ENCODE assay signal across 1 cellular context in the genomic region with DNA sequence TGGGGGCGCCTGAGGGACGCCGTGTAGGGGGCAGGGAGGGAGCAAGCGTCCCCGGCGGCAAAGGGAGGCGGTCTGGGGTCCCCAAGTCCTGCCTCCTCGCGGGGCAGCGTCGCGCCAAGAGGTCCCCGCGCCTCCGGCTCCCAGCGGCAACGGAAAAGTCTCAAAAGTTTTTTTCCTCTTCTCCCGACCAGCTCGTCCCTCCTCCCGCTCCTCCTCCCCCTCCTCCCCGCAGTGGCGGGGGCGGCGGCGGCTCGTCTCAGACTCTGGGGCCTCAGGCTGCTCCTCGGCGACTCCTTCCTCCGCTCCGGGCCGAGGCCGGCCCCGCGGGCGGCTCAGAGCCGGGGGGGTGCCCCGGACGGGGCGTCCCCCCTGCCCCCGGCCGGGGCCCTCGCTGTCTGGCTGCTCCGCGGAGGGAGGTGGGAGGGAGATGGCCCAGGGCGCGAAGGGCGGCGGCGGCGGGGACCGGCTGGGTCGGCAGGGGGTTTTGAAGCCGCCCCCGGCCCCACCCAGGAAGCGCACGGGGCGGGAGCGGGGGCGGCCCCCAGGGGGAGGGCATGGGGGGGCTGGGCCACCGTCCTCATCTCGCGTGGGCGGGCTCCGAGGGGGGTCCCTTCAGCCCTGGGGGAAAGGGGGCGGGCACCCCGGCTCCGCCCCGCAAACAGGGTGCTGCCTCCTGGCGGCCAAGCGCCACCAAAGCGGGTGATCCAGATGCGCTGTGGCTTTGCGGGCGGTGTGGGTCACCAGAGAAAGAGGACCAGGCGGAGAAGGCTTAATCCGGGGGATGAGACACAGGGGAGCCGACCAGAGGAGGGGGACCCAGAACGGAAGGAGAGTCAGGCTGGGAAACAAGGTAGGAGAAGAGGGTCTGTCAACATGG.
TF ChIP-seq lines count a peak whose summit lies in the region.

A gene (minus strand): TSS at position 457 of the 877 bp plus-strand sequence. CDS start 878 bp downstream, outside the sequence.

TF ChIP-seq in K562, 482 proteins besides CTCF, POLR2A, EP300 and RAD21 (continued from another document and continues in another):
- TF ChIP-seq, protein P1, sequence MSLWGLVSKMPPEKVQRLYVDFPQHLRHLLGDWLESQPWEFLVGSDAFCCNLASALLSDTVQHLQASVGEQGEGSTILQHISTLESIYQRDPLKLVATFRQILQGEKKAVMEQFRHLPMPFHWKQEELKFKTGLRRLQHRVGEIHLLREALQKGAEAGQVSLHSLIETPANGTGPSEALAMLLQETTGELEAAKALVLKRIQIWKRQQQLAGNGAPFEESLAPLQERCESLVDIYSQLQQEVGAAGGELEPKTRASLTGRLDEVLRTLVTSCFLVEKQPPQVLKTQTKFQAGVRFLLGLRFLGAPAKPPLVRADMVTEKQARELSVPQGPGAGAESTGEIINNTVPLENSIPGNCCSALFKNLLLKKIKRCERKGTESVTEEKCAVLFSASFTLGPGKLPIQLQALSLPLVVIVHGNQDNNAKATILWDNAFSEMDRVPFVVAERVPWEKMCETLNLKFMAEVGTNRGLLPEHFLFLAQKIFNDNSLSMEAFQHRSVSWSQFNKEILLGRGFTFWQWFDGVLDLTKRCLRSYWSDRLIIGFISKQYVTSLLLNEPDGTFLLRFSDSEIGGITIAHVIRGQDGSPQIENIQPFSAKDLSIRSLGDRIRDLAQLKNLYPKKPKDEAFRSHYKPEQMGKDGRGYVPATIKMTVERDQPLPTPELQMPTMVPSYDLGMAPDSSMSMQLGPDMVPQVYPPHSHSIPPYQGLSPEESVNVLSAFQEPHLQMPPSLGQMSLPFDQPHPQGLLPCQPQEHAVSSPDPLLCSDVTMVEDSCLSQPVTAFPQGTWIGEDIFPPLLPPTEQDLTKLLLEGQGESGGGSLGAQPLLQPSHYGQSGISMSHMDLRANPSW (CRISPR knock-in tag; IDR thresholded peaks at IDR 0.05): no peak
- TF ChIP-seq ELF1 (tag; IDR thresholded peaks at IDR 0.05) (peak; percentile 71), RUNX1 (IDR thresholded peaks at IDR 0.05; ENCODE audit: low read depth) (no peak), MBD2 (IDR thresholded peaks at IDR 0.05; ENCODE audit: borderline replicate concordance, low read depth) (no peak), SIX5 (IDR thresholded peaks at IDR 0.05; ENCODE audit: borderline replicate concordance in 1 of 2, insufficient read depth in 1 of 2, low read depth in 1 of 2, low read length in 2 of 2) (no peak), MIER1 (IDR thresholded peaks at IDR 0.05; ENCODE audit: low read depth) (no peak), ZSCAN29 (IDR thresholded peaks at IDR 0.05) (no peak), LEF1 (IDR thresholded peaks at IDR 0.05) (no peak), POLR2AphosphoS2 (IDR thresholded peaks at IDR 0.05; ENCODE audit: low read length) (no peak), BDP1 (IDR thresholded peaks at IDR 0.05; ENCODE audit: insufficient read depth, insufficient read length) (no peak), POLR2G (IDR thresholded peaks at IDR 0.05; ENCODE audit: low read depth, low read length) (peak; percentile 92), MCM2 (IDR thresholded peaks at IDR 0.05; ENCODE audit: low read depth) (peak; percentile 93), PTRF (tag; IDR thresholded peaks at IDR 0.05) (no peak), FOXJ3 (CRISPR knock-in tag; IDR thresholded peaks at IDR 0.05) (no peak), ETV5 (CRISPR knock-in tag; IDR thresholded peaks at IDR 0.05; ENCODE audit: low read depth) (peak; percentile 76), WHSC1 (IDR thresholded peaks at IDR 0.05; ENCODE audit: low read length) (no peak), POLR3G (IDR thresholded peaks at IDR 0.05; ENCODE audit: extremely low read depth, insufficient read length, insufficient replicate concordance) (no peak), SREBF2 (CRISPR knock-in tag; IDR thresholded peaks at IDR 0.05) (no peak), MED1 (CRISPR knock-in tag; IDR thresholded peaks at IDR 0.05; ENCODE audit: borderline replicate concordance) (no peak), CEBPG (CRISPR knock-in tag; IDR thresholded peaks at IDR 0.05) (no peak), CEBPG (tag; conservative IDR thresholded peaks at IDR 0.05 in 1 of 2, IDR thresholded peaks at IDR 0.05 in 1 of 2) (no peak), GTF2A2 (tag; IDR thresholded peaks at IDR 0.05) (no peak), ZNF584 (CRISPR knock-in tag; IDR thresholded peaks at IDR 0.05; ENCODE audit: low read depth) (no peak), NR1H2 (CRISPR knock-in tag; IDR thresholded peaks at IDR 0.05) (no peak), EZH2 (IDR thresholded peaks at IDR 0.05; ENCODE audit: borderline replicate concordance, low read depth, low read length) (no peak), SETDB1 (IDR thresholded peaks at IDR 0.05; ENCODE audit: low read length) (no peak), SRSF7 (optimal IDR thresholded peaks at IDR 0.05; ENCODE audit: low read depth, low read length) (no peak), PURB (CRISPR knock-in tag; IDR thresholded peaks at IDR 0.05; ENCODE audit: low read depth) (no peak), MTF1 (CRISPR knock-in tag; IDR thresholded peaks at IDR 0.05; ENCODE audit: borderline replicate concordance) (no peak), TCF7 (IDR thresholded peaks at IDR 0.05; ENCODE audit: borderline replicate concordance) (no peak), TEAD1 (CRISPR knock-in tag; IDR thresholded peaks at IDR 0.05) (0 out of 4 replicates have a peak, but pooled peaks of 1 of the 2 experiments have one; percentile 22), RFX5 (IDR thresholded peaks at IDR 0.05; ENCODE audit: low read depth, low read length) (no peak), SOX6 (IDR thresholded peaks at IDR 0.05) (peak; percentile 26; the same call in 1 of the 2 replicates), DACH1 (IDR thresholded peaks at IDR 0.05; ENCODE audit: partially characterized antibody) (no peak), OTX1 (CRISPR knock-in tag; IDR thresholded peaks at IDR 0.05) (peak; percentile 63; the same call in 1 of the 2 replicates), MYBL2 (IDR thresholded peaks at IDR 0.05; ENCODE audit: low read depth) (no peak), MYBL2 (CRISPR knock-in tag; IDR thresholded peaks at IDR 0.05; ENCODE audit: borderline replicate concordance) (no peak), ZNF764 (CRISPR knock-in tag; IDR thresholded peaks at IDR 0.05; ENCODE audit: low read depth) (no peak), HMG20B (CRISPR knock-in tag; IDR thresholded peaks at IDR 0.05) (no peak), FOXK1 (CRISPR knock-in tag; IDR thresholded peaks at IDR 0.05; ENCODE audit: borderline replicate concordance) (no peak), ESRRB (CRISPR knock-in tag; IDR thresholded peaks at IDR 0.05; ENCODE audit: borderline replicate concordance) (no peak), SRSF1 (IDR thresholded peaks at IDR 0.05; ENCODE audit: low read depth, low read length) (0 out of 2 replicates have a peak, but pooled peaks have one; percentile 74), HDGF (IDR thresholded peaks at IDR 0.05) (peak; percentile 77; the same call in 1 of the 2 replicates), PRPF4 (IDR thresholded peaks at IDR 0.05; ENCODE audit: insufficient read depth, low read depth, low read length, poor library complexity, severe bottlenecking) (no peak), ZNF197 (CRISPR knock-in tag; IDR thresholded peaks at IDR 0.05; ENCODE audit: low read depth) (no peak), CSDE1 (IDR thresholded peaks at IDR 0.05) (no peak)
- TF ChIP-seq, protein P2, sequence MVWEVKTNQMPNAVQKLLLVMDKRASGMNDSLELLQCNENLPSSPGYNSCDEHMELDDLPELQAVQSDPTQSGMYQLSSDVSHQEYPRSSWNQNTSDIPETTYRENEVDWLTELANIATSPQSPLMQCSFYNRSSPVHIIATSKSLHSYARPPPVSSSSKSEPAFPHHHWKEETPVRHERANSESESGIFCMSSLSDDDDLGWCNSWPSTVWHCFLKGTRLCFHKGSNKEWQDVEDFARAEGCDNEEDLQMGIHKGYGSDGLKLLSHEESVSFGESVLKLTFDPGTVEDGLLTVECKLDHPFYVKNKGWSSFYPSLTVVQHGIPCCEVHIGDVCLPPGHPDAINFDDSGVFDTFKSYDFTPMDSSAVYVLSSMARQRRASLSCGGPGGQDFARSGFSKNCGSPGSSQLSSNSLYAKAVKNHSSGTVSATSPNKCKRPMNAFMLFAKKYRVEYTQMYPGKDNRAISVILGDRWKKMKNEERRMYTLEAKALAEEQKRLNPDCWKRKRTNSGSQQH (CRISPR knock-in tag; IDR thresholded peaks at IDR 0.05): peak; percentile 63; the same call in 1 of the 2 replicates
- TF ChIP-seq, protein P3, sequence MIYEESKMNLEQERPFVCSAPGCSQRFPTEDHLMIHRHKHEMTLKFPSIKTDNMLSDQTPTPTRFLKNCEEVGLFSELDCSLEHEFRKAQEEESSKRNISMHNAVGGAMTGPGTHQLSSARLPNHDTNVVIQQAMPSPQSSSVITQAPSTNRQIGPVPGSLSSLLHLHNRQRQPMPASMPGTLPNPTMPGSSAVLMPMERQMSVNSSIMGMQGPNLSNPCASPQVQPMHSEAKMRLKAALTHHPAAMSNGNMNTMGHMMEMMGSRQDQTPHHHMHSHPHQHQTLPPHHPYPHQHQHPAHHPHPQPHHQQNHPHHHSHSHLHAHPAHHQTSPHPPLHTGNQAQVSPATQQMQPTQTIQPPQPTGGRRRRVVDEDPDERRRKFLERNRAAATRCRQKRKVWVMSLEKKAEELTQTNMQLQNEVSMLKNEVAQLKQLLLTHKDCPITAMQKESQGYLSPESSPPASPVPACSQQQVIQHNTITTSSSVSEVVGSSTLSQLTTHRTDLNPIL (CRISPR knock-in tag; IDR thresholded peaks at IDR 0.05): no peak
- TF ChIP-seq, protein P4, sequence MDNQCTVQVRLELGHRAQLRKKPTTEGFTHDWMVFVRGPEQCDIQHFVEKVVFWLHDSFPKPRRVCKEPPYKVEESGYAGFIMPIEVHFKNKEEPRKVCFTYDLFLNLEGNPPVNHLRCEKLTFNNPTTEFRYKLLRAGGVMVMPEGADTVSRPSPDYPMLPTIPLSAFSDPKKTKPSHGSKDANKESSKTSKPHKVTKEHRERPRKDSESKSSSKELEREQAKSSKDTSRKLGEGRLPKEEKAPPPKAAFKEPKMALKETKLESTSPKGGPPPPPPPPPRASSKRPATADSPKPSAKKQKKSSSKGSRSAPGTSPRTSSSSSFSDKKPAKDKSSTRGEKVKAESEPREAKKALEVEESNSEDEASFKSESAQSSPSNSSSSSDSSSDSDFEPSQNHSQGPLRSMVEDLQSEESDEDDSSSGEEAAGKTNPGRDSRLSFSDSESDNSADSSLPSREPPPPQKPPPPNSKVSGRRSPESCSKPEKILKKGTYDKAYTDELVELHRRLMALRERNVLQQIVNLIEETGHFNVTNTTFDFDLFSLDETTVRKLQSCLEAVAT (IDR thresholded peaks at IDR 0.05): peak in 1 of 2 experiments; percentile 53; a peak in 1 of 4 replicates
- TF ChIP-seq, protein P5, sequence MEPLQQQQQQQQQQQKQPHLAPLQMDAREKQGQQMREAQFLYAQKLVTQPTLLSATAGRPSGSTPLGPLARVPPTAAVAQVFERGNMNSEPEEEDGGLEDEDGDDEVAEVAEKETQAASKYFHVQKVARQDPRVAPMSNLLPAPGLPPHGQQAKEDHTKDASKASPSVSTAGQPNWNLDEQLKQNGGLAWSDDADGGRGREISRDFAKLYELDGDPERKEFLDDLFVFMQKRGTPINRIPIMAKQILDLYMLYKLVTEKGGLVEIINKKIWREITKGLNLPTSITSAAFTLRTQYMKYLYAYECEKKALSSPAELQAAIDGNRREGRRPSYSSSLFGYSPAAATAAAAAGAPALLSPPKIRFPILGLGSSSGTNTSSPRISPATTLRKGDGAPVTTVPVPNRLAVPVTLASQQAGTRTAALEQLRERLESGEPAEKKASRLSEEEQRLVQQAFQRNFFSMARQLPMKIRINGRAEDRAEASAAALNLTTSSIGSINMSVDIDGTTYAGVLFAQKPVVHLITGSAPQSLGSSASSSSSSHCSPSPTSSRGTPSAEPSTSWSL (CRISPR knock-in tag; IDR thresholded peaks at IDR 0.05; ENCODE audit: borderline replicate concordance): no peak
- TF ChIP-seq, protein P6, sequence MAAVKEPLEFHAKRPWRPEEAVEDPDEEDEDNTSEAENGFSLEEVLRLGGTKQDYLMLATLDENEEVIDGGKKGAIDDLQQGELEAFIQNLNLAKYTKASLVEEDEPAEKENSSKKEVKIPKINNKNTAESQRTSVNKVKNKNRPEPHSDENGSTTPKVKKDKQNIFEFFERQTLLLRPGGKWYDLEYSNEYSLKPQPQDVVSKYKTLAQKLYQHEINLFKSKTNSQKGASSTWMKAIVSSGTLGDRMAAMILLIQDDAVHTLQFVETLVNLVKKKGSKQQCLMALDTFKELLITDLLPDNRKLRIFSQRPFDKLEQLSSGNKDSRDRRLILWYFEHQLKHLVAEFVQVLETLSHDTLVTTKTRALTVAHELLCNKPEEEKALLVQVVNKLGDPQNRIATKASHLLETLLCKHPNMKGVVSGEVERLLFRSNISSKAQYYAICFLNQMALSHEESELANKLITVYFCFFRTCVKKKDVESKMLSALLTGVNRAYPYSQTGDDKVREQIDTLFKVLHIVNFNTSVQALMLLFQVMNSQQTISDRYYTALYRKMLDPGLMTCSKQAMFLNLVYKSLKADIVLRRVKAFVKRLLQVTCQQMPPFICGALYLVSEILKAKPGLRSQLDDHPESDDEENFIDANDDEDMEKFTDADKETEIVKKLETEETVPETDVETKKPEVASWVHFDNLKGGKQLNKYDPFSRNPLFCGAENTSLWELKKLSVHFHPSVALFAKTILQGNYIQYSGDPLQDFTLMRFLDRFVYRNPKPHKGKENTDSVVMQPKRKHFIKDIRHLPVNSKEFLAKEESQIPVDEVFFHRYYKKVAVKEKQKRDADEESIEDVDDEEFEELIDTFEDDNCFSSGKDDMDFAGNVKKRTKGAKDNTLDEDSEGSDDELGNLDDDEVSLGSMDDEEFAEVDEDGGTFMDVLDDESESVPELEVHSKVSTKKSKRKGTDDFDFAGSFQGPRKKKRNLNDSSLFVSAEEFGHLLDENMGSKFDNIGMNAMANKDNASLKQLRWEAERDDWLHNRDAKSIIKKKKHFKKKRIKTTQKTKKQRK (IDR thresholded peaks at IDR 0.05; ENCODE audit: borderline replicate concordance, low read depth, low read length): no peak
